In the genomic region with DNA sequence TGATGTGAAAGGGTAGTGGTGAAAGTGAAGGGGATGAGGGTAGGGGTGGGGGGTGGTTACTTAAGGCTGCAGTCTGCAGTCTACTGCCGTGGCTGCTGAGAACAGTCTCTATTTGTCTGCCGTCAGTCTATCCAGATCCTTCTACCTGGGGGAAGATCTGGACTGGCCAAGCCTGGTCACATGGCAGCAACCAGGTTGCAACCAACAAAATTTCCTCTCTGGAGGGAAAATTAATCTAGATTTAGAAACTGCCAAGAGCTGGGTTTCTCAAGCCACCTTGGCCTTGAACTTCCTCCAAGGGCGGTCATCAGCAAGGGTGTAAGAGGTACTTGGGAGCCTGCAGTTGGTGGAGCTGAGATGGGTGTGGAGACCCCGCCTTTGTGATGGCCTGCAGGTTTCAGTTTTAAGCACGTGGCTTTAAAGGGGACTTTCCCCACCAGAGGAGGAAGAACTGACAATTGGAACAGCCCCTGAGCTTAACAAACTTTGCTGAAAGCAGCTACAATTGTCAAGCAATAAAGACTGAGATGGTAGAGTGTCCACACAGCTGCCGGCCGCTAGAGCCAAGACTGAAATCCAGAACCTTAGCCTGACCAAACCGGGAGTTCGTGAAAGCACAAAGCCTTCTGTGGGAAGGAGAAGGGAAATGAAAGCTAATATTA, we compare ENCODE assay signal across 9 cellular contexts. TPM values are rescaled to one million over a fixed set of nuclear protein-coding genes. Genes with fewer than 3 reads are reported as not detected.
DNase-seq lines count a peak whose midpoint lies in the region; ATAC-seq, FAIRE-seq and TF ChIP-seq lines count a peak whose summit lies in the region.
"Had no signal": no experiment of that assay in that cellular context is flagged by ENCODE, and none has a peak within 500 bp of the region (broad histone marks: within the 10 kb centered on the region; RNA-seq: fewer than 3 reads in every experiment).

No MANE protein-coding gene starts in this region.

- no peaks in the 10 kb centered on the region for H3K79me2 ChIP-seq in K562 (ENCODE audit: control insufficient read depth, insufficient read depth, low read length)

- in situ Hi-C loops in K562 (cut with MboI), result no loop called here

- TF ChIP-seq EP300 in K562 (IDR thresholded peaks at IDR 0.05; ENCODE audit: low read length), result no peak

- TF ChIP-seq CTCF in K562 (IDR thresholded peaks at IDR 0.05 in 2 of 3, conservative IDR thresholded peaks at IDR 0.05 in 1 of 3; ENCODE audit: insufficient read depth in 2 of 3, low read depth in 1 of 3, low read length in 3 of 3), result no peak

- peak; percentile 75 for DNase-seq in SIG-M5 treated with dmso at 0.1 percent for 504 hours (lab: John Stamatoyannopoulos, UW; ENCODE audit: unreplicated experiment)
- DNase-seq in K562 (ENCODE audit: extremely low read depth in 1 of 4, low spot score in 3 of 4), result no peak
- DNase-seq in stimulated activated CD4-positive, alpha-beta T cell treated with anti-CD3 and anti-CD28 coated beads, TNF-alpha, amount 100 ng/mL, for 1 hour (ENCODE audit: low read depth in 3 of 3, low spot score in 1 of 3), result peak; percentile 42 to 48 (median 45)
- DNase-seq in kidney glomerular epithelial cell (lab: John Stamatoyannopoulos, UW), result no peak
- no peak for DNase-seq in HTR-8/SVneo (ENCODE audit: insufficient read length, low spot score)
- DNase-seq in NCI-H526 (lab: John Stamatoyannopoulos, UW), result no peak

- no peak for TF ChIP-seq POLR2A in K562 (conservative IDR thresholded peaks at IDR 0.05)

- ATAC-seq in GM18858 (IDR thresholded peaks at IDR 0.05; ENCODE audit: unreplicated experiment) (peak; percentile 65), HG02970 (IDR thresholded peaks at IDR 0.05; ENCODE audit: low FRiP score, unreplicated experiment) (peak; percentile 72), K562 (peak; percentile 43)

- CTCF ChIA-PET in K562 (lab: Yijun Ruan, JAX; ENCODE audit: low intra/inter-chr PET ratio), result no interaction called here

- H3K36me3 ChIP-seq in K562 (ENCODE audit: control insufficient read depth, insufficient read depth, low read length), result no peaks in the 10 kb centered on the region

- intact Hi-C loops in K562 (cut with micrococcal nuclease), result no loop called here

- POLR2A ChIA-PET in K562 (lab: Yijun Ruan, JAX), result interaction anchor here (0.5 to 1.4 kb wide), 3 partner anchors 13 to 24 kb away, joined by 3 to 4 read pairs (median 4); no protein-coding TSS in a partner anchor

- H3K9me3 ChIP-seq in K562 (replicated peaks; ENCODE audit: control insufficient read depth, insufficient read depth, low read depth, low read length), result no peaks in the 10 kb centered on the region

- H2AFZ ChIP-seq in K562 (ENCODE audit: low read depth, low read length), result peak overlapping the region; percentile 47

- WGBS in K562 (ENCODE audit: insufficient coverage, low coverage, missing lambda C conversion rate), result 28% methylated on average over 8 of the region's 9 CpGs

- H4K20me1 ChIP-seq in K562 (replicated peaks; ENCODE audit: control insufficient read depth, insufficient read depth, low read length), result 0 out of 2 replicates have a peak, but pooled peaks cover 2% of the 10 kb centered on the region

- no TSS peak for BruUV-seq in K562 (replicated peaks; lab: Mats Ljungman, UMichigan)

- no peak for FAIRE-seq in K562 (lab: Jason Lieb, UNC)
- no peak for FAIRE-seq in HTR-8/SVneo (lab: Jason Lieb, UNC)
- FAIRE-seq: TTC549 had no signal

- peak overlapping the region; percentile 30; the same call in 1 of the 2 replicates for H3K4me2 ChIP-seq in K562 (ENCODE audit: insufficient read depth, low read length)

- H3K4me1 ChIP-seq in K562 (replicated peaks in 1 of 2; ENCODE audit: control insufficient read depth in 2 of 2, insufficient read depth in 2 of 2, low read length in 2 of 2), result peaks cover 0 to 9% of the 10 kb centered on the region in 2 experiments; a peak in 4 of 5 replicates

- no peaks in the 10 kb centered on the region for H3K9me1 ChIP-seq in K562 (ENCODE audit: control insufficient read depth, insufficient read depth, low read length)

- H3K4me3 ChIP-seq in K562, result no peak overlapping the region

- peak overlapping the region in 1 of 2 experiments; percentile 4; a peak in 1 of 4 replicates for H3K9ac ChIP-seq in K562 (ENCODE audit: insufficient read depth in 1 of 2, low read depth in 2 of 2, low read length in 2 of 2)

- TF ChIP-seq RAD21 in K562 (CRISPR knock-in tag; conservative IDR thresholded peaks at IDR 0.05 in 1 of 2, IDR thresholded peaks at IDR 0.05 in 1 of 2), result no peak

- no peak overlapping the region for H3K27ac ChIP-seq in K562 (ENCODE audit: extremely low read depth, low read depth, low read length)

- no peaks in the 10 kb centered on the region; a peak in 1 of 5 replicates for H3K27me3 ChIP-seq in K562 (ENCODE audit: control insufficient read depth in 2 of 2, insufficient read depth in 2 of 2, low read length in 2 of 2)

TF ChIP-seq in K562, 482 proteins besides CTCF, POLR2A, EP300 and RAD21 (continues in another document):
- TF ChIP-seq ZNF311 (CRISPR knock-in tag; IDR thresholded peaks at IDR 0.05), result no peak

RNA-seq across cellular contexts. Expression of a gene that starts 31.4 kb away (rescaled TPM):
- 25.9 and 38.5 TPM in 2 replicates for total RNA-seq in K562 (2011; cell fraction: chromatin; rRNA removed; ENCODE audit: low replicate concordance)
- 8.8 and 10.0 TPM in 2 replicates for total RNA-seq in K562 (2011; cell fraction: nucleolus; rRNA removed)
- total RNA-seq in K562 (2011; cell fraction: nucleoplasm; rRNA removed), result 17.4 and 18.4 TPM in 2 replicates
- 30.7 and 34.7 TPM in 2 replicates for total RNA-seq in K562 (2014; rRNA removed)
- total RNA-seq in K562 (2014; rRNA removed; fragmentation: Illumina TruSeq; extraction: Trizol), result 61.3 and 73.9 TPM in 2 replicates
- total RNA-seq in K562 (2015; rRNA removed; fragmentation: Illumina TruSeq; extraction: Trizol), result 46.5 and 47.0 TPM in 2 replicates
- 68.8 and 69.5 TPM in 2 replicates for total RNA-seq in K562 (2021)
- 57.7 and 88.2 TPM in 2 replicates for polyA plus RNA-seq in K562 (2011; rRNA removed)
- 28.6 and 42.6 TPM in 2 replicates for polyA plus RNA-seq in K562 (2011; cell fraction: cytosol; rRNA removed)
- 23.7 and 33.0 TPM in 2 replicates for polyA plus RNA-seq in K562 (2011; cell fraction: nucleus; rRNA removed)
- 49.1 and 51.2 TPM in 2 replicates for polyA plus RNA-seq in K562 (2012)
- polyA plus RNA-seq in K562 (2014; fragmentation: Illumina TruSeq; extraction: Trizol), result 52.0 and 52.8 TPM in 2 replicates
- 1 to 10 TPM; 6.8 to 7.5 TPM for polyA plus RNA-seq in K562 (2014; fragmentation: Nextera tagmentation; extraction: Ambion mirVana)
- 36.7 and 43.9 TPM in 2 replicates for polyA plus RNA-seq in K562 (2014; rRNA removed)
- polyA minus RNA-seq in K562 (2011; rRNA and poly(A)+ RNA removed), result 80.5 and 109 TPM in 2 replicates
- 18.0 and 41.3 TPM in 2 replicates for polyA minus RNA-seq in K562 (2011; cell fraction: cytosol; rRNA and poly(A)+ RNA removed)
- 8.1 and 14.1 TPM in 2 replicates for polyA minus RNA-seq in K562 (2011; cell fraction: nucleus; rRNA and poly(A)+ RNA removed)

RNA-seq across cellular contexts. Expression of a gene that starts 34.1 kb away (rescaled TPM):
- total RNA-seq in K562 (2011; cell fraction: chromatin; rRNA removed; ENCODE audit: low replicate concordance), result 30.5 and 48.2 TPM in 2 replicates
- total RNA-seq in K562 (2011; cell fraction: nucleolus; rRNA removed), result 34.2 and 70.4 TPM in 2 replicates
- 75.8 and 139 TPM in 2 replicates for total RNA-seq in K562 (2011; cell fraction: nucleoplasm; rRNA removed)
- 1,173 and 2,226 TPM in 2 replicates for total RNA-seq in K562 (2014; rRNA removed)
- 959 and 1,048 TPM in 2 replicates for total RNA-seq in K562 (2014; rRNA removed; fragmentation: Illumina TruSeq; extraction: Trizol)
- 1,394 and 1,397 TPM in 2 replicates for total RNA-seq in K562 (2015; rRNA removed; fragmentation: Illumina TruSeq; extraction: Trizol)
- 583 and 608 TPM in 2 replicates for total RNA-seq in K562 (2021)
- 266 and 531 TPM in 2 replicates for polyA plus RNA-seq in K562 (2011; rRNA removed)
- polyA plus RNA-seq in K562 (2011; cell fraction: cytosol; rRNA removed), result 433 and 683 TPM in 2 replicates
- polyA plus RNA-seq in K562 (2011; cell fraction: nucleus; rRNA removed), result 284 and 308 TPM in 2 replicates
- polyA plus RNA-seq in K562 (2012), result 1,629 and 1,914 TPM in 2 replicates
- polyA plus RNA-seq in K562 (2014; fragmentation: Illumina TruSeq; extraction: Trizol), result 1,329 TPM in 2 replicates
- polyA plus RNA-seq in K562 (2014; fragmentation: Nextera tagmentation; extraction: Ambion mirVana), result 100 to 1,000 TPM; 382 to 669 TPM
- 1,359 and 1,607 TPM in 2 replicates for polyA plus RNA-seq in K562 (2014; rRNA removed)
- 163 and 256 TPM in 2 replicates for polyA minus RNA-seq in K562 (2011; rRNA and poly(A)+ RNA removed)
- polyA minus RNA-seq in K562 (2011; cell fraction: cytosol; rRNA and poly(A)+ RNA removed), result 121 and 183 TPM in 2 replicates
- polyA minus RNA-seq in K562 (2011; cell fraction: nucleus; rRNA and poly(A)+ RNA removed), result 21.8 and 28.5 TPM in 2 replicates

RNA-seq across cellular contexts. Expression of a gene that starts 58.7 kb away (rescaled TPM):
- total RNA-seq in K562 (2011; cell fraction: chromatin; rRNA removed; ENCODE audit: low replicate concordance), result 0.42 TPM in 1 of 2 replicates, not detected in the other
- 0.17 and 0.79 TPM in 2 replicates for total RNA-seq in K562 (2011; cell fraction: nucleolus; rRNA removed)
- 0.44 and 0.53 TPM in 2 replicates for total RNA-seq in K562 (2011; cell fraction: nucleoplasm; rRNA removed)
- total RNA-seq in K562 (2014; rRNA removed) (0.12 and 0.18 TPM in 2 replicates), K562 (2014; rRNA removed; fragmentation: Illumina TruSeq; extraction: Trizol) (0.16 and 0.25 TPM in 2 replicates), K562 (2015; rRNA removed; fragmentation: Illumina TruSeq; extraction: Trizol) (0.36 TPM in 1 of 2 replicates, not detected in the other), K562 (2021) (0.31 and 0.33 TPM in 2 replicates)
- polyA plus RNA-seq in K562 (2011; rRNA removed) (0.14 and 0.45 TPM in 2 replicates), K562 (2014; fragmentation: Illumina TruSeq; extraction: Trizol) (0.07 TPM in 1 of 2 replicates, not detected in the other), K562 (2014; fragmentation: Nextera tagmentation; extraction: Ambion mirVana) (under 1 TPM; 0.08 to 0.38 TPM), K562 (2014; rRNA removed) (0.09 TPM in 1 of 2 replicates, not detected in the other)
- 0.41 and 0.49 TPM in 2 replicates for polyA plus RNA-seq in K562 (2011; cell fraction: cytosol; rRNA removed)
- 0.36 TPM in 1 of 2 replicates, not detected in the other for polyA plus RNA-seq in K562 (2011; cell fraction: nucleus; rRNA removed)
- 0.25 and 0.47 TPM in 2 replicates for polyA plus RNA-seq in K562 (2012)
- 0.42 and 0.95 TPM in 2 replicates for polyA minus RNA-seq in K562 (2011; rRNA and poly(A)+ RNA removed)
- 0.48 TPM in 1 of 2 replicates, not detected in the other for polyA minus RNA-seq in K562 (2011; cell fraction: cytosol; rRNA and poly(A)+ RNA removed)
- 0.11 and 0.54 TPM in 2 replicates for polyA minus RNA-seq in K562 (2011; cell fraction: nucleus; rRNA and poly(A)+ RNA removed)

Comparison
In these comparisons a context has a peak if more than half of its experiments do, and no peak if none do; other contexts are left out.
1. DNase-seq: peak in SIG-M5 treated with dmso at 0.1 percent for 504 hours (single experiment) and stimulated activated CD4-positive, alpha-beta T cell treated with anti-CD3 and anti-CD28 coated beads, TNF-alpha, amount 100 ng/mL, for 1 hour (3 of 3); none in K562 (0 of 4), kidney glomerular epithelial cell (single experiment), HTR-8/SVneo (single experiment) and NCI-H526 (0 of 2).
2. Peak in every context shown above with its lines, with median percentiles within 50 percentile points of each other: ATAC-seq.